19 cellular contexts compared by ENCODE assay signal in the genomic region with DNA sequence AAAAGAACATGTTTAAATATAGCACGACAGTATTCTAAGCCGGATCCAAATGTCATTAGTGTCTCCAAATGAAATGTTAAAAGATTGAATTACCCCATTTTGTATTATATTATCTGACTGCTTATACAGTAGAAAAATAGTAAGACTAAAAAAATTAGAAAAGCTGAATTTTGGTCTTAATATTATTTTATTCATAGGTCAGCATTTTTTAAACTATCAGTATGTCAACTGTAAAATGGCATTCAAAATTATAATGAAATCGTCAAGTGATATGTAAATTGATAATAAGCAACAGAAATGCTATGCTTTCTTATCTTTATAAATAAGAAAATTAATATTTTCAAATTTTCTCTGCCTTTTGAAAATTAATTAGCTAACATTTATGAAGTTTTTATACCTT. TPM values are rescaled to one million over a fixed set of nuclear protein-coding genes. Genes with fewer than 3 reads are reported as not detected.
DNase-seq lines count a peak whose midpoint lies in the region; ATAC-seq, FAIRE-seq and TF ChIP-seq lines count a peak whose summit lies in the region.
"Had no signal": no experiment of that assay in that cellular context is flagged by ENCODE, and none has a peak within 500 bp of the region (broad histone marks: within the 10 kb centered on the region; RNA-seq: fewer than 3 reads in every experiment).

No MANE protein-coding gene starts in this region.

- no peak overlapping the region for H3K23ac ChIP-seq in IMR-90 (ENCODE audit: low read depth, low read length)
- no peak overlapping the region for H3K23ac ChIP-seq in H1 (ENCODE audit: insufficient read length)

- H2AK5ac ChIP-seq in IMR-90 (ENCODE audit: low read depth, low read length) = no peak overlapping the region
- no peak overlapping the region for H2AK5ac ChIP-seq in H1 (ENCODE audit: low read depth, low read length)

- DNase-seq in A549 (ENCODE audit: low read depth in 1 of 2, low spot score in 1 of 2) (no peak), IMR-90 (no peak), H1 (ENCODE audit: low read depth in 1 of 2, low spot score in 2 of 2) (no peak), spleen (no peak), posterior vena cava (ENCODE audit: low spot score) (no peak)
- no peak for DNase-seq in stimulated activated CD4-positive, alpha-beta T cell treated with anti-CD3 and anti-CD28 coated beads, Interleukin-12 subunit alpha, Interleukin-12 subunit beta, amount 100 ng/mL, for 4 hours
- DNase-seq: 8988T; AML-193; Caco-2; Calu3; CD4-positive, alpha-beta T cell; CD8-positive, alpha-beta T cell; DMS79 treated with DMSO at 0.1 percent for 48 hours; GF-D8 had no signal

- TF ChIP-seq RAD21 in A549 (conservative IDR thresholded peaks at IDR 0.05 in 1 of 2, IDR thresholded peaks at IDR 0.05 in 1 of 2) = no peak
- no peak for TF ChIP-seq RAD21 in IMR-90 (IDR thresholded peaks at IDR 0.05; ENCODE audit: low read length)
- no peak for TF ChIP-seq RAD21 in H1 (IDR thresholded peaks at IDR 0.05 in 1 of 2, conservative IDR thresholded peaks at IDR 0.05 in 1 of 2; ENCODE audit: low read depth in 2 of 2, low read length in 2 of 2)

- H4K8ac ChIP-seq in IMR-90 (ENCODE audit: low read depth in 2 of 2, low read length in 2 of 2) (no peak overlapping the region), H1 (ENCODE audit: extremely low read depth, insufficient read depth, low read length) (no peak overlapping the region)

- H3K14ac ChIP-seq in IMR-90 (replicated peaks; ENCODE audit: low read depth, low read length) = no peak overlapping the region
- no peak overlapping the region for H3K14ac ChIP-seq in H1 (ENCODE audit: insufficient read length)

- no peak for TF ChIP-seq POLR2A in A549 (IDR thresholded peaks at IDR 0.05; ENCODE audit: low read length)
- no peak for TF ChIP-seq POLR2A in IMR-90 (IDR thresholded peaks at IDR 0.05; ENCODE audit: low read depth, low read length)
- no peak for TF ChIP-seq POLR2A in H1 (IDR thresholded peaks at IDR 0.05; ENCODE audit: control extremely low read depth in 1 of 2, low read depth in 2 of 2, low read length in 2 of 2)
- no peak for TF ChIP-seq POLR2A in spleen (IDR thresholded peaks at IDR 0.05)

- POLR2A ChIA-PET in A549 (lab: Yijun Ruan, JAX) (no interaction called here), IMR-90 (lab: Charles Lee; ENCODE audit: unreplicated experiment) (no interaction called here), H1 (lab: Charles Lee; ENCODE audit: partially characterized antibody) (no interaction called here)

- H3K9me3 ChIP-seq in A549 (no peaks in the 10 kb centered on the region), IMR-90 (ENCODE audit: control insufficient read depth, insufficient read depth, low read length) (peaks cover 4% of the 10 kb centered on the region; the same call in 1 of the 2 replicates), H1 (ENCODE audit: insufficient read depth in 2 of 2, low read depth in 1 of 2, low read length in 1 of 2) (no peaks in the 10 kb centered on the region), spleen (peaks cover 0 to 4% (median 0%) of the 10 kb centered on the region in 8 donors)
- H3K9me3 ChIP-seq: Caco-2 had no signal

- H2AFZ ChIP-seq in IMR-90 (replicated peaks; ENCODE audit: low read length, poor library complexity) = no peak overlapping the region
- H2AFZ ChIP-seq in H1 (ENCODE audit: low read length) = no peak overlapping the region

- no peaks in the 10 kb centered on the region for H4K20me1 ChIP-seq in IMR-90 (ENCODE audit: insufficient read depth, low read length)
- no peaks in the 10 kb centered on the region for H4K20me1 ChIP-seq in H1 (replicated peaks in 1 of 2; ENCODE audit: control insufficient read depth in 1 of 2, insufficient read depth in 2 of 2, low read length in 2 of 2)
- H4K20me1 ChIP-seq: BLaER1 treated with 17β-estradiol and CSF1 and Interleukin-3, amounts not matched to agents 10 nM and 100 nM had no signal

- intact Hi-C loops in IMR-90 (cut with micrococcal nuclease) = no loop called here
- intact Hi-C loops in spleen (cut with DNase I; ENCODE audit: low total_unique reads) = no loop called here
- intact Hi-C loops in posterior vena cava (cut with DNase I) = no loop called here

- no peak for FAIRE-seq in A549 (lab: Jason Lieb, UNC)
- no peak for FAIRE-seq in H1 (lab: Jason Lieb, UNC)
- FAIRE-seq: D721Med, GM12891, GM18507 had no signal

- H3K9me1 ChIP-seq in IMR-90 (ENCODE audit: insufficient read depth, low read length) = no peaks in the 10 kb centered on the region

- H3K56ac ChIP-seq in IMR-90 (ENCODE audit: extremely low read depth, insufficient read depth, low read length) (no peak overlapping the region), H1 (replicated peaks; ENCODE audit: insufficient read length, low read depth, low read length) (no peak overlapping the region)

- TF ChIP-seq CTCF in A549 (IDR thresholded peaks at IDR 0.05) (no peak), IMR-90 (conservative IDR thresholded peaks at IDR 0.05; ENCODE audit: low read depth, low read length) (no peak), H1 (IDR thresholded peaks at IDR 0.05; ENCODE audit: control extremely low read depth in 1 of 3, insufficient read depth in 1 of 3, low read depth in 1 of 3, low read length in 3 of 3) (no peak), spleen (IDR thresholded peaks at IDR 0.05 in 8 of 11, conservative IDR thresholded peaks at IDR 0.05 in 3 of 11) (no peak)

- H3K27ac ChIP-seq in A549 (no peak overlapping the region), IMR-90 (ENCODE audit: insufficient read depth, low read length) (no peak overlapping the region), H1 (ENCODE audit: low read depth, low read length) (no peak overlapping the region), spleen (no peak overlapping the region)
- H3K27ac ChIP-seq: BLaER1 treated with 17β-estradiol and CSF1 and Interleukin-3, amounts not matched to agents 10 nM and 100 nM; C4-2B had no signal

- WGBS in A549 (ENCODE audit: missing lambda C conversion rate) = 54% methylated on average over 3 of the region's 3 CpGs
- WGBS in IMR-90 (ENCODE audit: extremely low coverage in 2 of 2, insufficient read length in 1 of 2), 2 experiments = no CpG with 5 or more reads among the region's 3 CpGs
- 90% methylated on average over 3 of the region's 3 CpGs; no CpG with 5 or more reads in 1 of the 2 experiments for WGBS in H1 (ENCODE audit: extremely low coverage in 1 of 2, insufficient coverage in 1 of 2, insufficient read length in 1 of 2, insufficient replicate concordance in 2 of 2, low coverage in 1 of 2, low lambda C conversion rate in 2 of 2, missing lambda C conversion rate in 1 of 2), 2 experiments
- WGBS in spleen, 5 donors = 85 to 92% (median 90%) methylated on average over 3 of the region's 3 CpGs

- TF ChIP-seq EP300 in A549 (IDR thresholded peaks at IDR 0.05) (no peak), H1 (IDR thresholded peaks at IDR 0.05; ENCODE audit: borderline replicate concordance in 1 of 2, low read depth in 2 of 2, low read length in 2 of 2) (no peak)

- H3K4ac ChIP-seq in IMR-90 (ENCODE audit: low read depth, low read length) (no peak overlapping the region), H1 (replicated peaks; ENCODE audit: insufficient read length, low read depth, low read length) (no peak overlapping the region)

- H3K4me1 ChIP-seq in A549 (no peaks in the 10 kb centered on the region), IMR-90 (ENCODE audit: control insufficient read depth, insufficient read depth, low read length) (no peaks in the 10 kb centered on the region), H1 (replicated peaks in 1 of 4; ENCODE audit: control insufficient read depth in 3 of 4, insufficient read depth in 4 of 4, low read length in 3 of 4) (no peaks in the 10 kb centered on the region), spleen (no peaks in the 10 kb centered on the region)

- no peaks in the 10 kb centered on the region for H3K36me3 ChIP-seq in IMR-90 (ENCODE audit: control insufficient read depth, insufficient read depth, low read length)
- H3K36me3 ChIP-seq in H1 (ENCODE audit: control insufficient read depth in 2 of 4, insufficient read depth in 4 of 4, low read length in 3 of 4) = no peaks in the 10 kb centered on the region
- no peaks in the 10 kb centered on the region for H3K36me3 ChIP-seq in spleen
- H3K36me3 ChIP-seq: BLaER1 treated with 17β-estradiol and CSF1 and Interleukin-3, amounts not matched to agents 10 nM and 100 nM had no signal

- dilution Hi-C loops in IMR-90 (cut with HindIII; ENCODE audit: low sequenced_read_pairs, unreplicated experiment) = no loop called here

- H2BK15ac ChIP-seq in IMR-90 (ENCODE audit: low read depth, low read length) (no peak overlapping the region), H1 (ENCODE audit: low read length) (no peak overlapping the region)

- in situ Hi-C loops in IMR-90 (cut with MboI; ENCODE audit: low sequenced_read_pairs) = no loop called here

- no peak overlapping the region for H2BK12ac ChIP-seq in H1 (ENCODE audit: low read depth, low read length)

- H3K4me3 ChIP-seq in A549 (no peak overlapping the region), IMR-90 (ENCODE audit: insufficient read depth, low read depth, low read length) (no peak overlapping the region), H1 (ENCODE audit: extremely low read depth in 1 of 4, insufficient read depth in 2 of 4, low read depth in 3 of 4, low read length in 4 of 4) (no peak overlapping the region), spleen (no peak overlapping the region)
- H3K4me3 ChIP-seq: BLaER1 treated with 17β-estradiol and CSF1 and Interleukin-3, amounts not matched to agents 10 nM and 100 nM had no signal

- no TSS peak for BruUV-seq in IMR-90 (replicated peaks; lab: Mats Ljungman, UMichigan)

- H4K5ac ChIP-seq in IMR-90 (ENCODE audit: low read depth, low read length) = no peak overlapping the region
- H4K5ac ChIP-seq in H1 (ENCODE audit: insufficient read length, low read depth, low read length) = no peak overlapping the region

- no peaks in the 10 kb centered on the region for H3K79me1 ChIP-seq in IMR-90 (ENCODE audit: low read depth in 1 of 2, low read length in 2 of 2)
- no peaks in the 10 kb centered on the region for H3K79me1 ChIP-seq in H1 (ENCODE audit: low read depth, low read length)

- H3K23me2 ChIP-seq in H1 (ENCODE audit: low read depth, low read length) = no peaks in the 10 kb centered on the region

- no peak for ATAC-seq in A549
- no peak for ATAC-seq in IMR-90 (ENCODE audit: low read depth)
- ATAC-seq: CD8-positive, alpha-beta T cell had no signal

- H3K27me3 ChIP-seq in IMR-90 (ENCODE audit: control insufficient read depth, insufficient read depth, low read length) (no peaks in the 10 kb centered on the region), H1 (replicated peaks in 1 of 4; ENCODE audit: control insufficient read depth in 3 of 4, extremely low read depth in 1 of 4, insufficient read depth in 3 of 4, low read length in 3 of 4) (no peaks in the 10 kb centered on the region), spleen (replicated peaks in 1 of 7) (no peaks in the 10 kb centered on the region)
- H3K27me3 ChIP-seq: BLaER1 treated with 17β-estradiol and CSF1 and Interleukin-3, amounts not matched to agents 10 nM and 100 nM had no signal

- H4K91ac ChIP-seq in IMR-90 (ENCODE audit: insufficient read depth, low read depth, low read length) (no peak overlapping the region), H1 (replicated peaks; ENCODE audit: insufficient read length, low read length) (no peak overlapping the region)

- H2BK5ac ChIP-seq in IMR-90 (ENCODE audit: low read depth, low read length, poor library complexity, severe bottlenecking) (no peak overlapping the region), H1 (ENCODE audit: low read depth, low read length) (no peak overlapping the region)

- H2AK9ac ChIP-seq in IMR-90 (replicated peaks; ENCODE audit: low read depth, low read length, poor library complexity) = no peak overlapping the region

- H3K4me2 ChIP-seq in A549 (no peak overlapping the region), IMR-90 (ENCODE audit: low read depth, low read length) (no peak overlapping the region), H1 (ENCODE audit: insufficient read depth in 1 of 2, low read depth in 2 of 2, low read length in 2 of 2) (no peak overlapping the region)
- H3K4me2 ChIP-seq: BLaER1 treated with 17β-estradiol and CSF1 and Interleukin-3, amounts not matched to agents 10 nM and 100 nM had no signal

- no peak overlapping the region for H3K9ac ChIP-seq in IMR-90 (ENCODE audit: low read depth, low read length)
- H3K9ac ChIP-seq in H1 (replicated peaks in 1 of 4; ENCODE audit: extremely low read depth in 1 of 4, low read depth in 3 of 4, low read length in 3 of 4) = no peak overlapping the region
- H3K9ac ChIP-seq: BLaER1 treated with 17β-estradiol and CSF1 and Interleukin-3, amounts not matched to agents 10 nM and 100 nM had no signal

- H3K79me2 ChIP-seq in H1 (ENCODE audit: control insufficient read depth in 1 of 2, insufficient read depth in 2 of 2, low read length in 2 of 2) = no peaks in the 10 kb centered on the region

- CTCF ChIA-PET in A549 (lab: Yijun Ruan, JAX) (no interaction called here), IMR-90 (lab: Yijun Ruan, JAX) (interaction anchor here (0.6 kb wide), 1 partner anchor 447 kb away, joined by 5 read pairs; no protein-coding TSS in a partner anchor), H1 (lab: Charles Lee; ENCODE audit: partially characterized antibody) (interaction anchor here (1.2 kb wide), 1 partner anchor 20 kb away, joined by 3 read pairs; no protein-coding TSS in a partner anchor)

- H2BK20ac ChIP-seq in IMR-90 (ENCODE audit: low read depth, low read length) (no peak overlapping the region), H1 (ENCODE audit: low read length) (no peak overlapping the region)

- no peak overlapping the region for H3K18ac ChIP-seq in IMR-90 (ENCODE audit: low read depth, low read length)
- H3K18ac ChIP-seq in H1 (ENCODE audit: extremely low read depth, low read length) = no peak overlapping the region

- no peak overlapping the region for H2BK120ac ChIP-seq in IMR-90 (ENCODE audit: low read depth, low read length)
- no peak overlapping the region for H2BK120ac ChIP-seq in H1 (replicated peaks; ENCODE audit: low read depth, low read length)

RNA-seq across cellular contexts. Expression of a gene that starts 16.6 kb away (rescaled TPM):
- polyA plus RNA-seq in A549 (2011; rRNA removed) (1.5 and 1.6 TPM in 2 replicates), A549 (2017; fragmentation: RNase III; extraction: RNeasy Plus Mini Kit Qiagen cat#74134 plus additional on column Dnase treatment) (0.10 to 0.16 TPM (median 0.14 TPM) in 3 replicates), IMR-90 (2012; rRNA removed) (not detected in 2 replicates), H1 (2011; rRNA removed) (1.4 and 1.8 TPM in 2 replicates), spleen (1 to 10 TPM in 1 of 3 donors, under 1 TPM in 2; 0.30 to 1.2 (median 0.76) TPM)
- 0.04 TPM in 2 replicates for polyA plus RNA-seq in A549 (2012; cell fraction: cytosol; rRNA removed)
- polyA plus RNA-seq in A549 (2012; cell fraction: nucleus; rRNA removed) = 0.07 and 0.15 TPM in 2 replicates
- polyA minus RNA-seq in A549 (2011; rRNA and poly(A)+ RNA removed) = 0.58 and 0.66 TPM in 2 replicates
- total RNA-seq in IMR-90 (2012; rRNA removed) (under 0.01 TPM in 2 replicates), spleen (1 to 10 TPM in 3 of 7 donors, under 1 TPM in 4; 0.28 to 4.0 (median 0.98) TPM), posterior vena cava (under 1 TPM in 1 of 2 donors, not detected in 1; 0.52 TPM)
- polyA plus RNA-seq in IMR-90 (2012; cell fraction: cytosol; rRNA removed) = not detected in 2 replicates
- 0.03 TPM in 1 of 2 replicates, not detected in the other for polyA plus RNA-seq in IMR-90 (2012; cell fraction: nucleus; rRNA removed; ENCODE audit: low replicate concordance)
- total RNA-seq in H1 (2021; fragmentation: NEBNext Ultra II Directional; extraction: Animal tissue kit (Norgen Biotek cat#: 25700)) = 2.7 and 3.3 TPM in 2 replicates
- 2.5 TPM for polyA plus RNA-seq in H1 (2011; cell fraction: cytosol; rRNA removed)
- 2.2 TPM for polyA plus RNA-seq in H1 (2011; cell fraction: nucleus; rRNA removed)
- polyA plus RNA-seq in H1 (2012, experiment 1 of 2) = 0.70 to 2.3 TPM (median 1.2 TPM) in 4 replicates
- polyA plus RNA-seq in H1 (2012, experiment 2 of 2) = 0.18 TPM
- 3.1 TPM for polyA plus RNA-seq in H1 (2013, experiment 1 of 2)
- polyA plus RNA-seq in H1 (2013, experiment 2 of 2) = 2.6 TPM
- polyA minus RNA-seq in H1 (2011; rRNA and poly(A)+ RNA removed) = 3.2 and 4.1 TPM in 2 replicates
- 1.8 TPM for polyA minus RNA-seq in H1 (2011; cell fraction: cytosol; rRNA and poly(A)+ RNA removed)
- 6.0 TPM for polyA minus RNA-seq in H1 (2011; cell fraction: nucleus; rRNA and poly(A)+ RNA removed)
- total RNA-seq: CD4-positive, alpha-beta T cell had no signal
